1 cellular context compared by ENCODE assay signal in genomic region chr2:54723300-54724149, GRCh38.
TF ChIP-seq lines count a peak whose summit lies in the region.

EML6 (plus strand) TSS chr2:54723662; CDS start chr2:54725062, 1,400 bp downstream.

TF ChIP-seq in K562, 482 proteins besides CTCF, POLR2A, EP300 and RAD21 (continued from another document and continues in another):
- TF ChIP-seq, protein P1, sequence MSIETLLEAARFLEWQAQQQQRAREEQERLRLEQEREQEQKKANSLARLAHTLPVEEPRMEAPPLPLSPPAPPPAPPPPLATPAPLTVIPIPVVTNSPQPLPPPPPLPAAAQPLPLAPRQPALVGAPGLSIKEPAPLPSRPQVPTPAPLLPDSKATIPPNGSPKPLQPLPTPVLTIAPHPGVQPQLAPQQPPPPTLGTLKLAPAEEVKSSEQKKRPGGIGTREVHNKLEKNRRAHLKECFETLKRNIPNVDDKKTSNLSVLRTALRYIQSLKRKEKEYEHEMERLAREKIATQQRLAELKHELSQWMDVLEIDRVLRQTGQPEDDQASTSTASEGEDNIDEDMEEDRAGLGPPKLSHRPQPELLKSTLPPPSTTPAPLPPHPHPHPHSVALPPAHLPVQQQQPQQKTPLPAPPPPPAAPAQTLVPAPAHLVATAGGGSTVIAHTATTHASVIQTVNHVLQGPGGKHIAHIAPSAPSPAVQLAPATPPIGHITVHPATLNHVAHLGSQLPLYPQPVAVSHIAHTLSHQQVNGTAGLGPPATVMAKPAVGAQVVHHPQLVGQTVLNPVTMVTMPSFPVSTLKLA (conservative IDR thresholded peaks at IDR 0.05) = peak in 1 of 2 experiments; percentile 80; a peak in 2 of 4 replicates
- TF ChIP-seq RBFOX2 (IDR thresholded peaks at IDR 0.05; ENCODE audit: low read depth, low read length) (peak; percentile 85), CBX1 (IDR thresholded peaks at IDR 0.05; ENCODE audit: low read depth) (peak; percentile 43; the same call in 1 of the 2 replicates), ZBTB11 (CRISPR knock-in tag; IDR thresholded peaks at IDR 0.05) (peak in 1 of 3 experiments; percentile 96; a peak in 2 of 6 replicates), NCOR1 (IDR thresholded peaks at IDR 0.05) (no peak), ZNF766 (CRISPR knock-in tag; conservative IDR thresholded peaks at IDR 0.05) (peak; percentile 81; the same call in 1 of the 2 replicates), LCOR (CRISPR knock-in tag; IDR thresholded peaks at IDR 0.05) (peak; percentile 51; the same call in 1 of the 2 replicates), YY1 (IDR thresholded peaks at IDR 0.05; ENCODE audit: borderline replicate concordance in 1 of 3, control insufficient read depth in 1 of 3, extremely low read depth in 1 of 3, insufficient read depth in 3 of 3, insufficient read length in 1 of 3, insufficient replicate concordance in 2 of 3, low read depth in 1 of 3, low read length in 2 of 3) (peak in 1 of 3 experiments; percentile 34), ZNF592 (IDR thresholded peaks at IDR 0.05) (no peak), MTA1 (IDR thresholded peaks at IDR 0.05; ENCODE audit: borderline replicate concordance) (peak; percentile 82; the same call in 1 of the 2 replicates), BCL6 (CRISPR knock-in tag; IDR thresholded peaks at IDR 0.05) (no peak), UBTF (IDR thresholded peaks at IDR 0.05; ENCODE audit: borderline replicate concordance in 1 of 2, low read depth in 2 of 2, low read length in 2 of 2) (peak in 1 of 2 experiments; percentile 58; a peak in 1 of 4 replicates), KLF6 (CRISPR knock-in tag; IDR thresholded peaks at IDR 0.05; ENCODE audit: borderline replicate concordance) (no peak), SMAD1 (IDR thresholded peaks at IDR 0.05; ENCODE audit: low read depth, low read length, partially characterized antibody) (no peak), DACH1 (IDR thresholded peaks at IDR 0.05; ENCODE audit: partially characterized antibody) (no peak), KLF16 (IDR thresholded peaks at IDR 0.05) (no peak), CREM (IDR thresholded peaks at IDR 0.05; ENCODE audit: low read depth) (peak; percentile 91), E2F3 (CRISPR knock-in tag; IDR thresholded peaks at IDR 0.05) (0 out of 2 replicates have a peak, but pooled peaks have one; percentile 48), CUX1 (CRISPR knock-in tag; IDR thresholded peaks at IDR 0.05) (no peak), ELK1 (CRISPR knock-in tag; IDR thresholded peaks at IDR 0.05) (no peak), ZNF583 (CRISPR knock-in tag; IDR thresholded peaks at IDR 0.05) (no peak), RBM22 (IDR thresholded peaks at IDR 0.05; ENCODE audit: low read depth, low read length, poor library complexity, severe bottlenecking) (peak; percentile 49), TBP (optimal IDR thresholded peaks at IDR 0.05; ENCODE audit: low read depth, low read length) (peak; percentile 52), MBD2 (IDR thresholded peaks at IDR 0.05; ENCODE audit: borderline replicate concordance, low read depth) (peak; percentile 81), ZNF764 (CRISPR knock-in tag; IDR thresholded peaks at IDR 0.05; ENCODE audit: low read depth) (no peak)
- TF ChIP-seq, protein P2, sequence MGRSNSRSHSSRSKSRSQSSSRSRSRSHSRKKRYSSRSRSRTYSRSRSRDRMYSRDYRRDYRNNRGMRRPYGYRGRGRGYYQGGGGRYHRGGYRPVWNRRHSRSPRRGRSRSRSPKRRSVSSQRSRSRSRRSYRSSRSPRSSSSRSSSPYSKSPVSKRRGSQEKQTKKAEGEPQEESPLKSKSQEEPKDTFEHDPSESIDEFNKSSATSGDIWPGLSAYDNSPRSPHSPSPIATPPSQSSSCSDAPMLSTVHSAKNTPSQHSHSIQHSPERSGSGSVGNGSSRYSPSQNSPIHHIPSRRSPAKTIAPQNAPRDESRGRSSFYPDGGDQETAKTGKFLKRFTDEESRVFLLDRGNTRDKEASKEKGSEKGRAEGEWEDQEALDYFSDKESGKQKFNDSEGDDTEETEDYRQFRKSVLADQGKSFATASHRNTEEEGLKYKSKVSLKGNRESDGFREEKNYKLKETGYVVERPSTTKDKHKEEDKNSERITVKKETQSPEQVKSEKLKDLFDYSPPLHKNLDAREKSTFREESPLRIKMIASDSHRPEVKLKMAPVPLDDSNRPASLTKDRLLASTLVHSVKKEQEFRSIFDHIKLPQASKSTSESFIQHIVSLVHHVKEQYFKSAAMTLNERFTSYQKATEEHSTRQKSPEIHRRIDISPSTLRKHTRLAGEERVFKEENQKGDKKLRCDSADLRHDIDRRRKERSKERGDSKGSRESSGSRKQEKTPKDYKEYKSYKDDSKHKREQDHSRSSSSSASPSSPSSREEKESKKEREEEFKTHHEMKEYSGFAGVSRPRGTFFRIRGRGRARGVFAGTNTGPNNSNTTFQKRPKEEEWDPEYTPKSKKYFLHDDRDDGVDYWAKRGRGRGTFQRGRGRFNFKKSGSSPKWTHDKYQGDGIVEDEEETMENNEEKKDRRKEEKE (IDR thresholded peaks at IDR 0.05; ENCODE audit: borderline replicate concordance in 1 of 2, control insufficient read depth in 1 of 2, low read depth in 2 of 2, low read length in 1 of 2) = no peak
- TF ChIP-seq, protein P3, sequence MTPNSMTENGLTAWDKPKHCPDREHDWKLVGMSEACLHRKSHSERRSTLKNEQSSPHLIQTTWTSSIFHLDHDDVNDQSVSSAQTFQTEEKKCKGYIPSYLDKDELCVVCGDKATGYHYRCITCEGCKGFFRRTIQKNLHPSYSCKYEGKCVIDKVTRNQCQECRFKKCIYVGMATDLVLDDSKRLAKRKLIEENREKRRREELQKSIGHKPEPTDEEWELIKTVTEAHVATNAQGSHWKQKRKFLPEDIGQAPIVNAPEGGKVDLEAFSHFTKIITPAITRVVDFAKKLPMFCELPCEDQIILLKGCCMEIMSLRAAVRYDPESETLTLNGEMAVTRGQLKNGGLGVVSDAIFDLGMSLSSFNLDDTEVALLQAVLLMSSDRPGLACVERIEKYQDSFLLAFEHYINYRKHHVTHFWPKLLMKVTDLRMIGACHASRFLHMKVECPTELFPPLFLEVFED (CRISPR knock-in tag; conservative IDR thresholded peaks at IDR 0.05) = no peak
- TF ChIP-seq, protein P4, sequence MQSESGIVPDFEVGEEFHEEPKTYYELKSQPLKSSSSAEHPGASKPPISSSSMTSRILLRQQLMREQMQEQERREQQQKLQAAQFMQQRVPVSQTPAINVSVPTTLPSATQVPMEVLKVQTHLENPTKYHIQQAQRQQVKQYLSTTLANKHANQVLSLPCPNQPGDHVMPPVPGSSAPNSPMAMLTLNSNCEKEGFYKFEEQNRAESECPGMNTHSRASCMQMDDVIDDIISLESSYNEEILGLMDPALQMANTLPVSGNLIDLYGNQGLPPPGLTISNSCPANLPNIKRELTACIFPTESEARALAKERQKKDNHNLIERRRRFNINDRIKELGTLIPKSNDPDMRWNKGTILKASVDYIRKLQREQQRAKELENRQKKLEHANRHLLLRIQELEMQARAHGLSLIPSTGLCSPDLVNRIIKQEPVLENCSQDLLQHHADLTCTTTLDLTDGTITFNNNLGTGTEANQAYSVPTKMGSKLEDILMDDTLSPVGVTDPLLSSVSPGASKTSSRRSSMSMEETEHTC (IDR thresholded peaks at IDR 0.05) = no peak
